20 cellular contexts compared by ENCODE assay signal in the genomic region with DNA sequence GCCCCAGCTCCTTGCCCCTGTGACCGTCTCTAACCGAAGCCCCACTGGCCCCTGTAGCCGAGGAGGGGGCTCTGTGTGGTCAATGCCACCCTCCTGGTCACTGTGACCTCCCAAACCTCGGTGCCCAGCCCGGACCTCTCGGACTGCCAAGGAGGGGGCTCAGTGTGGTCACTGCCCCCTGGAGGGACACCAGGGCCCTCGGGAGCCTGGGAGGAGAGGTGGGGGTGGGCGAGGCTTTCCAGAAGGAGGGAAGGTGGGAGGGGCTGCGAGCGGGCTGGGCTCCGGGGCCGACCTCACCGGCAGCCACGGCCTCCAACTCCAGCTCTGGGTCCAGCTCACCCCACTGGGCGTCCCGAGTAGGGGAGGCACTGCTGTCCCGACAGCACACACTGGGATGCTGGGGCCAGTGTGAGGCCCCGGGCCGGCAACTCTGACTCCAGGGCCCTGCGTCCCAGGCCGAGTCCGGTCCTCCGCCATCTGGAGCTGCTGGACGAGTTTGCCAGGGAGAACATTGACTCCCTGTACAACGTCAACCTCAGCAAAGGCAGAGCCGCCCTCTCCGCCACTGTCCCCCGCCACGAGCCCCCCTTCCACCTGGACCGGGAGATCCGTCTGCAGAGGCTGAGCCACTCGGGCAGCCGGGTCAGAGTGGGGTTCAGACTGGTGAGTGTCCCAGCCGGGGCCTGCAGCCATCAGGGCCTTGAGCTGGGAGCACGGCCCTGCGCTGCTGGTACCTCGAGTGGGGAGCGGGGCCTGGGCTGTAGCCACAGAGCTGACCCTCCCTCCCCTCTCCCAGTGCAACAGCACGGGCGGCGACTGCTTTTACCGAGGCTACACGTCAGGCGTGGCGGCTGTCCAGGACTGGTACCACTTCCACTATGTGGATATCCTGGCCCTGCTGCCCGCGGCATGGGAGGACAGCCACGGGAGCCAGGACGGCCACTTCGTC.
"Had no signal": no experiment of that assay in that cellular context is flagged by ENCODE, and none has a peak within 500 bp of the region (broad histone marks: within the 10 kb centered on the region; RNA-seq: fewer than 3 reads in every experiment).

No MANE protein-coding gene starts in this region.

- H3K9me3 ChIP-seq: adrenal gland, heart left ventricle, thyroid gland had no signal

- FAIRE-seq: islet of Langerhans had no signal

- DNase-seq: activated CD4-positive, alpha-beta memory T cell treated with anti-CD3 and anti-CD28 coated beads for 36 hours; activated CD4-positive, alpha-beta T cell treated with anti-CD3 and anti-CD28 coated beads for 36 hours; activated CD8-positive, alpha-beta memory T cell treated with anti-CD3 and anti-CD28 coated beads, Interleukin-2, amount 10 ng/mL, durations not matched to agents 7 days and 5 days; activated naive CD4-positive, alpha-beta T cell treated with anti-CD3 and anti-CD28 coated beads for 36 hours; activated T-cell treated with anti-CD3 and anti-CD28 coated beads, Interleukin-2, amount 50 U/mL, for 1 hour; dermis blood vessel endothelial cell; effector memory CD8-positive, alpha-beta T cell; foreskin melanocyte; natural killer cell; retina; stimulated activated CD4-positive, alpha-beta T cell treated with anti-CD3 and anti-CD28 coated beads, Interleukin-2, amount 100 ng/mL, for 48 hours; stimulated activated naive B cell treated with anti-CD40 and anti-IgM and Interleukin-4, amounts not matched to agents 10 μg/mL and 1 μg/mL and 100 μg/mL, for 72 hours; T-cell; T-helper 9 cell; thyroid gland had no signal

- H3K27ac ChIP-seq: adrenal gland, epithelial cell of prostate, heart left ventricle, thyroid gland had no signal

- H3K4me3 ChIP-seq: adrenal gland, heart left ventricle, thyroid gland had no signal

- H3K36me3 ChIP-seq: adrenal gland, heart left ventricle, thyroid gland had no signal

- H3K27me3 ChIP-seq: thyroid gland had no signal

- ATAC-seq: activated CD4-positive, alpha-beta T cell treated with anti-CD3 and anti-CD28 coated beads for 36 hours; activated CD8-positive, alpha-beta memory T cell treated with anti-CD3 and anti-CD28 coated beads, Interleukin-2, amount 10 ng/mL, durations not matched to agents 7 days and 5 days; effector memory CD8-positive, alpha-beta T cell; heart left ventricle; left lobe of liver; natural killer cell; stimulated activated naive B cell treated with anti-CD40 and anti-IgM and Interleukin-4, amounts not matched to agents 10 μg/mL and 1 μg/mL and 100 μg/mL, for 72 hours had no signal
